In the genomic region with DNA sequence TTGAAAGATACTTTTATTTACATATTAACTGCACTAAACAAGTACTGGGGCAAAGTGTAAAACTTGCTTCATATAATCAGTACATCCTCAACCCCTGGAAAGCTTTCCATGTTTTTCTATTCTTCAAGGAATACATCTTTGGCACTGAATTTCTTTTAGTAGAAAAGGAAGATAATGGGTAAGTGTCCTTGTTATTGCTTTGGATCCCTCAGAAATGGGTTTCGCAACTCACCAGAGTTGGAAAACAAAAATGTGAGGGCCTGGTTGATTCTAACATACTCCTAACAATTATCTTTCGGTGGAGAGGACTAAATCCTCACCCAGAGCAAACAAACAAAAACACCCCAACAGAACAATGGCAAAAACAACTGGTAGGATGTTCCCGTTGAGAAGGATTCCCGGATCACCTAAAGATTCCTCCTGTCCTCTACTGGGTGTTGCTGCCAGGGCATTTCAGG, we compare ENCODE assay signal across 1 cellular context.
TF ChIP-seq lines count a peak whose summit lies in the region.

No MANE protein-coding gene starts in this region.

TF ChIP-seq in GM23338, 12 proteins besides CTCF, POLR2A, EP300 and RAD21 (continued from another document):
- TF ChIP-seq, protein P1, sequence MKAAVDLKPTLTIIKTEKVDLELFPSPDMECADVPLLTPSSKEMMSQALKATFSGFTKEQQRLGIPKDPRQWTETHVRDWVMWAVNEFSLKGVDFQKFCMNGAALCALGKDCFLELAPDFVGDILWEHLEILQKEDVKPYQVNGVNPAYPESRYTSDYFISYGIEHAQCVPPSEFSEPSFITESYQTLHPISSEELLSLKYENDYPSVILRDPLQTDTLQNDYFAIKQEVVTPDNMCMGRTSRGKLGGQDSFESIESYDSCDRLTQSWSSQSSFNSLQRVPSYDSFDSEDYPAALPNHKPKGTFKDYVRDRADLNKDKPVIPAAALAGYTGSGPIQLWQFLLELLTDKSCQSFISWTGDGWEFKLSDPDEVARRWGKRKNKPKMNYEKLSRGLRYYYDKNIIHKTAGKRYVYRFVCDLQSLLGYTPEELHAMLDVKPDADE (IDR thresholded peaks at IDR 0.05): no peak
